25 cellular contexts compared by ENCODE assay signal in genomic region chr10:78479467-78479866, GRCh38.
"Had no signal": no experiment of that assay in that cellular context is flagged by ENCODE, and none has a peak within 500 bp of the region (broad histone marks: within the 10 kb centered on the region; RNA-seq: fewer than 3 reads in every experiment).

No MANE protein-coding gene starts in this region.

- H3K4me1 Mint-ChIP-seq: natural killer cell; stimulated activated effector memory CD8-positive, alpha-beta T cell treated with anti-CD3 and anti-CD28 coated beads, Interleukin-12 subunit alpha, Interleukin-12 subunit beta, amount 100 ng/mL, for 72 hours; stimulated activated naive B cell treated with anti-CD40 and anti-IgM and Interleukin-4, amounts not matched to agents 10 μg/mL and 1 μg/mL and 100 μg/mL, for 72 hours had no signal

- H3K4me3 ChIP-seq: neural progenitor cell, pancreas, psoas muscle, right lobe of liver, sigmoid colon, stomach, thoracic aorta, thyroid gland, tibial nerve, upper lobe of left lung, vagina had no signal

- H3K27ac ChIP-seq: neural progenitor cell, pancreas, psoas muscle, right lobe of liver, sigmoid colon, stomach, thoracic aorta, thyroid gland, tibial nerve, upper lobe of left lung, vagina had no signal

- H3K4me2 ChIP-seq: neural progenitor cell had no signal

- H3K36me3 Mint-ChIP-seq: natural killer cell; stimulated activated effector memory CD8-positive, alpha-beta T cell treated with anti-CD3 and anti-CD28 coated beads, Interleukin-12 subunit alpha, Interleukin-12 subunit beta, amount 100 ng/mL, for 72 hours; stimulated activated naive B cell treated with anti-CD40 and anti-IgM and Interleukin-4, amounts not matched to agents 10 μg/mL and 1 μg/mL and 100 μg/mL, for 72 hours had no signal

- H3K27me3 ChIP-seq: neural progenitor cell, pancreas, right lobe of liver, sigmoid colon, stomach, thyroid gland, tibial nerve, upper lobe of left lung, vagina had no signal

- H3K4me3 Mint-ChIP-seq: natural killer cell; nephron; neural progenitor cell; stimulated activated effector memory CD8-positive, alpha-beta T cell treated with anti-CD3 and anti-CD28 coated beads, Interleukin-12 subunit alpha, Interleukin-12 subunit beta, amount 100 ng/mL, for 72 hours; stimulated activated naive B cell treated with anti-CD40 and anti-IgM and Interleukin-4, amounts not matched to agents 10 μg/mL and 1 μg/mL and 100 μg/mL, for 72 hours; stimulated activated naive CD8-positive, alpha-beta T cell treated with anti-CD3 and anti-CD28 coated beads, Interleukin-15, Interleukin-2, amounts not matched to agents 100 ng/mL and 50 ng/mL, for 24 hours had no signal

- H3K4me1 ChIP-seq: pancreas, psoas muscle, right lobe of liver, stomach, tibial nerve, upper lobe of left lung, vagina had no signal

- FAIRE-seq: pancreas, small intestine had no signal

- H3K9me3 ChIP-seq: pancreas, psoas muscle, right lobe of liver, sigmoid colon, stomach, thoracic aorta, thyroid gland, tibial nerve, upper lobe of left lung, vagina had no signal

- H3K9ac ChIP-seq: neural progenitor cell had no signal

- H3K9me3 Mint-ChIP-seq: natural killer cell; nephron; neural progenitor cell; stimulated activated effector memory CD8-positive, alpha-beta T cell treated with anti-CD3 and anti-CD28 coated beads, Interleukin-12 subunit alpha, Interleukin-12 subunit beta, amount 100 ng/mL, for 72 hours; stimulated activated naive B cell treated with anti-CD40 and anti-IgM and Interleukin-4, amounts not matched to agents 10 μg/mL and 1 μg/mL and 100 μg/mL, for 72 hours; stimulated activated naive CD8-positive, alpha-beta T cell treated with anti-CD3 and anti-CD28 coated beads, Interleukin-15, Interleukin-2, amounts not matched to agents 100 ng/mL and 50 ng/mL, for 24 hours had no signal

- DNase-seq: natural killer cell; occipital lobe; pancreas; psoas muscle; right cardiac atrium; right lobe of liver; sigmoid colon; small intestine; stimulated activated CD4-positive, alpha-beta T cell treated with anti-CD3 and anti-CD28 coated beads, Interleukin-15, amount 100 ng/mL, for 24 hours; stimulated activated CD4-positive, alpha-beta T cell treated with anti-CD3 and anti-CD28 coated beads, Interleukin-2, amount 100 ng/mL, for 24 hours; stimulated activated CD4-positive, alpha-beta T cell treated with anti-CD3 and anti-CD28 coated beads, Interleukin-2, amount 100 ng/mL, for 48 hours; stimulated activated CD4-positive, alpha-beta T cell treated with anti-CD3 and anti-CD28 coated beads, Interleukin-4, amount 100 ng/mL, for 24 hours; stimulated activated naive B cell treated with anti-CD40 and anti-IgM and Interleukin-4, amounts not matched to agents 10 μg/mL and 1 μg/mL and 100 μg/mL, for 72 hours; stimulated activated naive CD4-positive, alpha-beta T cell treated with Interleukin-2 at 50 U/mL for 16 hours; stomach; thyroid gland; trophoblast cell; upper lobe of left lung had no signal

- H3K36me3 ChIP-seq: neural progenitor cell, pancreas, right lobe of liver, sigmoid colon, stomach, thoracic aorta, thyroid gland, tibial nerve, upper lobe of left lung, vagina had no signal

- H2AFZ ChIP-seq: neural progenitor cell had no signal

- H3K27ac Mint-ChIP-seq: natural killer cell; neural progenitor cell; stimulated activated effector memory CD8-positive, alpha-beta T cell treated with anti-CD3 and anti-CD28 coated beads, Interleukin-12 subunit alpha, Interleukin-12 subunit beta, amount 100 ng/mL, for 72 hours; stimulated activated naive B cell treated with anti-CD40 and anti-IgM and Interleukin-4, amounts not matched to agents 10 μg/mL and 1 μg/mL and 100 μg/mL, for 72 hours; stimulated activated naive CD8-positive, alpha-beta T cell treated with anti-CD3 and anti-CD28 coated beads, Interleukin-15, Interleukin-2, amounts not matched to agents 100 ng/mL and 50 ng/mL, for 24 hours had no signal

- ATAC-seq: natural killer cell; pancreas; psoas muscle; right cardiac atrium; right lobe of liver; stimulated activated naive B cell treated with anti-CD40 and anti-IgM and Interleukin-4, amounts not matched to agents 10 μg/mL and 1 μg/mL and 100 μg/mL, for 72 hours had no signal
